Comparison of ENCODE assay signal across 8 cellular contexts in the genomic region with DNA sequence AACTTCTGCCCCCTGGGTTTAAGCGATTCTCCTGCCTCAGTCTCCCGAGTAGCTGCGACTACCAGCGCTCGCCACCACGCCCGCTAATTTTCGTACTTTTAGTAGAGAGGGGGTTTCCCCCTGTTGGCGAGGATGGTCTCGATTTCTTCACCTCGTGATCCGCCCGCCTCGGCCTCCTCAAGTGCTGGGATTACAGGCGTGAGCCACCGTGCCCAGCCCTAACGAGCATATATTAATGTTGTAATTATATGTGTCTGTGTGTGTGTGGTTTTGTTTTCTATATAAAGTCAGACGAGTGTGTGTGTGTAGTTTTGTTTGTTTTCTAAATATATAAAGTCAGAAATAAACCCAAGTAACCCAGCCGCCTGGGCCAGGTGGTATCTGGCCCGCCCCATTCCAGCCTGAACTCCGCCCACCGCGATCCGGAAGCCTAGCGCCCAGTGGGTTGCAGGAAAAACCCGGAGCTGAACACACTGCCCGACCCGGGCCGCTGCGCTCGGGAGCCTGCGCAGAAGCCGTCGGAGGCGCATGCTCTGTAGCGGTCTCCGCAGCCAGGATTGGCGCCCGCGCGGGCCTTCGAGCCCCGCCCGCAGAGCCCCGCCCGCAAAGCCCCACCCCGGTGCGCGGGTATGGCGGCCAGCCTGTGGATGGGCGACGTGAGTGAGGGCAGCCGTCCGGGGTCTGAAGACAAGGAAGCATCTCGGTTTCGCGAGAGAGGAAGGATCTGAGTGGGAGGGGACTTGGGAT. TPM values are rescaled to one million over a fixed set of nuclear protein-coding genes. Genes with fewer than 3 reads are reported as not detected.
DNase-seq lines count a peak whose midpoint lies in the region; ATAC-seq and TF ChIP-seq lines count a peak whose summit lies in the region.

Gene TRNAU1AP (plus strand): TSS at position 604 of the 747 bp plus-strand sequence. CDS start 26 bp downstream, at position 630.

- peak within 1 kb of the TSS; percentile 83 for H3K27ac ChIP-seq in lower lobe of right lung

- peak within 1 kb of the TSS; percentile 82 for H3K4me3 ChIP-seq in lower lobe of right lung

- H3K4me1 ChIP-seq in lower lobe of right lung = peaks cover 16% of the 10 kb centered on the region

- H3K27me3 ChIP-seq in lower lobe of right lung (ENCODE audit: low read depth) = no peaks in the 10 kb centered on the region

- intact Hi-C loops in lower lobe of right lung (cut with DNase I) = no loop called here

- H3K9me3 ChIP-seq in lower lobe of right lung = no peaks in the 10 kb centered on the region

- ATAC-seq in GM19468 (IDR thresholded peaks at IDR 0.05; ENCODE audit: extremely low read depth, unreplicated experiment) (peak; percentile 71), lower lobe of right lung (peak; percentile 99 to 100)

- TF ChIP-seq CTCF in lower lobe of right lung (IDR thresholded peaks at IDR 0.05) = no peak

- DNase-seq in CMK (ENCODE audit: low read depth) (peak; percentile 98), HS-5 (ENCODE audit: low read depth) (peak; percentile 77), NK-92 (lab: John Stamatoyannopoulos, UW; ENCODE audit: unreplicated experiment) (peak; percentile 64), lower lobe of right lung (peak; percentile 97)
- peak; percentile 89 to 94 for DNase-seq in activated CD8-positive, alpha-beta memory T cell treated with anti-CD3 and anti-CD28 coated beads for 1 hour (ENCODE audit: extremely low read depth in 1 of 2, low read depth in 1 of 2)
- DNase-seq in effector CD4-positive, alpha-beta T cell = peak; percentile 95
- DNase-seq in stimulated activated CD4-positive, alpha-beta T cell treated with anti-CD3 and anti-CD28 coated beads, TNF-alpha, amount 100 ng/mL, for 1 hour (ENCODE audit: low read depth in 3 of 3, low spot score in 1 of 3) = peak; percentile 92 to 96 (median 94)

- peaks cover 24% of the 10 kb centered on the region for H3K36me3 ChIP-seq in lower lobe of right lung

RNA-seq across cellular contexts. Expression of gene TRNAU1AP, which starts in this region (rescaled TPM):
- 26.3 TPM for total RNA-seq in lower lobe of right lung

Comparison
In these comparisons a context has a peak if more than half of its experiments do, and no peak if none do; other contexts are left out.
1. Peak in every context shown above with its lines: DNase-seq, ATAC-seq, H3K4me3 ChIP-seq and H3K27ac ChIP-seq.